In the genomic region with DNA sequence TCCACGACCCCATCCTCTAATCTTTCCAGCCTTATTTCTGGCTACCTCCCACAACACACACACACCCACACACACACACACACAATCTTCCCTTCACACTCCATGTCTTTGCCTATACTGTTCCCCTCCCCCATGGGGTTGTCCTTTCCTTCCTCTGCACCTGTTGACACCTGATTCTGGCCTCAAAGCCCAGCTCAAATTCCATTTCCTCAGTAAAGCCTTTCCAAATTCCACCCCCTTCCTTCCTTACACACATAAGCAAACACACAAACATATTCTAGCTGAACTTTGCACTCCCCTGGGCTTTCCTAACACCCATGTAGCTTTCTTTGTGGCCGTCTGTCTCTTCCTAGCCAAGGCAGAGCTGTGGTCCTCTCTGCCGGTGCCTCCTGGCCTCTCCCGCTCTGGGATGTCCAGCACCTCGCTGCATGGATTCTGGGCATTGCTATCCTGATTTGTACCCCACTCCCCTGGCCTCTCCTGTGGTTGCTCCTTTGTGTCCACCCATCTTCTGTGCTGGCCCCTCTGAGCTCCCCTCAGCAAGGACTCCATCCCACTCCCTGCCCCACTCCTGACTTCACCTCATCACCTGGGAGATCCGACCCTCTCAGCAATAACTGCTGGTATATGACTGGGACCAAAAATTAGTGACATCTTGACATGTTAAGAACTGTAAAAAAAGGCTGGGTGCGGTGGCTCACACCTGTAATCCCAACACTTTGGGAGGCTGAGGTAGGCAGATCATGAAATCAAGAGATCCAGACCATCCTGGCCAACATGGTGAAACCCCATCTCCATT, we compare ENCODE assay signal across 21 cellular contexts. TPM values are rescaled to one million over a fixed set of nuclear protein-coding genes. Genes with fewer than 3 reads are reported as not detected.
DNase-seq lines count a peak whose midpoint lies in the region; ATAC-seq and TF ChIP-seq lines count a peak whose summit lies in the region.
"Had no signal": no experiment of that assay in that cellular context is flagged by ENCODE, and none has a peak within 500 bp of the region (broad histone marks: within the 10 kb centered on the region; RNA-seq: fewer than 3 reads in every experiment).

No MANE protein-coding gene starts in this region.

- peaks cover 6% of the 10 kb centered on the region for H3K9me3 Mint-ChIP-seq in activated CD4-positive, alpha-beta memory T cell treated with anti-CD3 and anti-CD28 coated beads for 36 hours
- H3K9me3 Mint-ChIP-seq: activated T-helper 2 cell treated with anti-CD3 and anti-CD28 coated beads, Interferon-gamma antibody, Interleukin-2, Interleukin-4, amounts not matched to agents 10 μg/mL and 5 μg/mL and 100 μg/mL, durations not matched to agents 14 hours and 24 hours and 36 hours had no signal

- DNase-seq in HT-29 (ENCODE audit: low spot score) (peak; percentile 72), left lobe of liver (ENCODE audit: low spot score) (peak; percentile 77), LoVo (ENCODE audit: low spot score) (no peak), NCI-H1105 (lab: John Stamatoyannopoulos, UW) (no peak)
- DNase-seq in activated CD4-positive, alpha-beta memory T cell treated with anti-CD3 and anti-CD28 coated beads for 36 hours, result no peak
- DNase-seq in activated CD4-positive, CD25-positive, alpha-beta regulatory T cell treated with anti-CD3 and anti-CD28 coated beads, Interleukin-2, amount 50 U/mL, for 72 hours, result no peak
- DNase-seq: activated CD4-positive, alpha-beta T cell treated with anti-CD3 and anti-CD28 coated beads for 4 hours; brain microvascular endothelial cell; C1 segment of cervical spinal cord; cortex of kidney; DMS79; hypothalamus; Kasumi-1; kidney glomerular epithelial cell; NCI-H1092 treated with DMSO at 0.1 percent for 48 hours; psoas muscle; stimulated activated CD8-positive, alpha-beta memory T cell treated with anti-CD3 and anti-CD28 coated beads, Interleukin-4, amount 100 ng/mL, for 48 hours had no signal

- peaks cover 41% of the 10 kb centered on the region for H3K27me3 Mint-ChIP-seq in activated CD4-positive, alpha-beta memory T cell treated with anti-CD3 and anti-CD28 coated beads for 36 hours

- POLR2A ChIA-PET in activated CD4-positive, alpha-beta memory T cell treated with anti-CD3 and anti-CD28 coated beads for 36 hours (lab: Charles Lee), result interaction anchor here (0.5 to 0.7 kb wide), 2 partner anchors 10 to 29 kb away, joined by 3 read pairs; no protein-coding TSS in a partner anchor

- H3K4me3 Mint-ChIP-seq in activated CD4-positive, alpha-beta memory T cell treated with anti-CD3 and anti-CD28 coated beads for 36 hours, result no peak overlapping the region
- H3K4me3 Mint-ChIP-seq: nephron had no signal

- H3K27ac ChIP-seq in 22Rv1, result peak overlapping the region; percentile 44
- peak overlapping the region; percentile 53 for H3K27ac ChIP-seq in VCaP
- H3K27ac ChIP-seq: brain microvascular endothelial cell, psoas muscle had no signal

- CTCF ChIA-PET in activated CD4-positive, alpha-beta memory T cell treated with anti-CD3 and anti-CD28 coated beads for 36 hours (lab: Charles Lee), result interaction anchor here (1.0 kb wide), 1 partner anchor 53 kb away, joined by 3 read pairs; no protein-coding TSS in a partner anchor

- H3K4me1 Mint-ChIP-seq in activated CD4-positive, alpha-beta memory T cell treated with anti-CD3 and anti-CD28 coated beads for 36 hours (ENCODE audit: low read depth), result no peaks in the 10 kb centered on the region

- ATAC-seq in left lobe of liver, result peak; percentile 94

- no peak for TF ChIP-seq CTCF in 22Rv1 (IDR thresholded peaks at IDR 0.05)
- no peak for TF ChIP-seq CTCF in VCaP (conservative IDR thresholded peaks at IDR 0.05)

- intact Hi-C loops in activated CD4-positive, alpha-beta memory T cell treated with anti-CD3 and anti-CD28 coated beads for 36 hours (cut with micrococcal nuclease), result no loop called here

- H3K27ac Mint-ChIP-seq in activated CD4-positive, alpha-beta memory T cell treated with anti-CD3 and anti-CD28 coated beads for 36 hours, result no peak overlapping the region
- H3K27ac Mint-ChIP-seq: activated T-helper 2 cell treated with anti-CD3 and anti-CD28 coated beads, Interferon-gamma antibody, Interleukin-2, Interleukin-4, amounts not matched to agents 10 μg/mL and 5 μg/mL and 100 μg/mL, durations not matched to agents 14 hours and 24 hours and 36 hours; nephron had no signal

- no peaks in the 10 kb centered on the region for H3K36me3 Mint-ChIP-seq in activated CD4-positive, alpha-beta memory T cell treated with anti-CD3 and anti-CD28 coated beads for 36 hours

RNA-seq across cellular contexts. Expression of a gene that starts 8.4 kb away (rescaled TPM):
- total RNA-seq in HT-29 (2014; rRNA removed; shearing (Covaris generic)), result 4.9 and 6.0 TPM in 2 replicates
- 19.3 TPM for total RNA-seq in left lobe of liver
- total RNA-seq in activated CD4-positive, alpha-beta memory T cell treated with anti-CD3 and anti-CD28 coated beads for 36 hours, result 1 to 10 TPM in 1 of 2 experiments, under 1 TPM in 1; 0.92 to 1.6 TPM

Comparison
In these comparisons a context has a peak if more than half of its experiments do, and no peak if none do; other contexts are left out.
1. DNase-seq: peak in HT-29 (single experiment) and left lobe of liver (single experiment); none in activated CD4-positive, alpha-beta memory T cell treated with anti-CD3 and anti-CD28 coated beads for 36 hours (single experiment), LoVo (single experiment), activated CD4-positive, CD25-positive, alpha-beta regulatory T cell treated with anti-CD3 and anti-CD28 coated beads, Interleukin-2, amount 50 U/mL, for 72 hours (single experiment) and NCI-H1105 (single experiment).